ENCODE assay signal across 8 cellular contexts in the genomic region with DNA sequence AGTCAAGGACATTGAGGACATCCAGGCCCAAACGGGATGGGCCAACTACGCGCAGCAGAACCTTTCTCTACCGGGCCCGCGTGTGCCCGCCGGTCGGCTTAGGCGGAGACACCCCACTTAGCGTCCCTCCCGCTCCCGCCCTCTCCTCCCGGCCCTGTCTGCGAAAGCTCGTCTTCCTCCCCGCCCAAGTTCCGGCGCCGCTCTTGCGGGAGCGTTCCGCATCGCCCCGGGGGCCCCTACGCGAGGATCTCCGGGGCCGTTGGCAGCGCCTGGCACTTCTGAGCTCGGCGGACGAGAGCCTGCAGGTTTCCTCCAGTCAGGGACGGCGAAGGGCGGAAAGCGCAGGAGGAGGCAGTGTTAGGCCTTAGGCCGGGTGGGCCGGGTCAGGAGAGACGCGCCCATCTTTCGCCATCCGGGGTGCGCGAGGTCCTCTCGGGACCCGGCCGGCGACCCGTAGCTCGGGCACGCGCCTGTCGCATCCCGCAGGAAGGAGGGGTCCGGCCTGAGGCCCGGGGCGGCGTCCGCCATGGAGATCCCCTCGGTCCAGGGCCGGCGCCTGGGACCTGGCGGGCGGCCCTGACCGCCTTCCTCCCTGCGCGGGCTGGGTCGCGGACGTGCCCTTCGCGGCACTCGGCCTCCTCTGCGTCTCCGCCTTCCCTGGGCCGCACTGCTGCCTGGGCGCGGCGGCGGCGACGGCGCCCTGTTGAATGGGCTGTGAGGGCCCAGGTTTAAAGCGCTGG. TPM values are rescaled to one million over a fixed set of nuclear protein-coding genes. Genes with fewer than 3 reads are reported as not detected.
DNase-seq lines count a peak whose midpoint lies in the region; ATAC-seq, FAIRE-seq and TF ChIP-seq lines count a peak whose summit lies in the region.

FEM1B (plus strand) TSS at position 141 of the 740 bp plus-strand sequence. CDS start 673 bp downstream, outside the sequence.

- FAIRE-seq in H1 (lab: Jason Lieb, UNC): no peak

- peaks cover 20 to 46% of the 10 kb centered on the region in 2 experiments for H3K79me2 ChIP-seq in H1 (ENCODE audit: control insufficient read depth in 1 of 2, insufficient read depth in 2 of 2, low read length in 2 of 2)
- H3K79me2 ChIP-seq in mesendoderm (ENCODE audit: control insufficient read depth, insufficient read depth, low read length): peaks cover 32% of the 10 kb centered on the region

- POLR2A ChIA-PET in Caco-2 (lab: Charles Lee): interaction anchor here (0.5 to 1.5 kb wide), 6 partner anchors 23 to 1617 kb away, joined by 3 to 10 read pairs (median 4); no protein-coding TSS in a partner anchor
- POLR2A ChIA-PET in H1 (lab: Charles Lee; ENCODE audit: partially characterized antibody): interaction anchor here (0.6 to 5.5 kb wide), 25 partner anchors 9 to 1176 kb away, joined by 3 to 50 read pairs (median 6); partner anchors contain the start of gene CLN6

- H3K4me2 ChIP-seq in H1 (ENCODE audit: insufficient read depth in 1 of 2, low read depth in 2 of 2, low read length in 2 of 2) (peak within 1 kb of the TSS; percentile 86 to 95), mesendoderm (ENCODE audit: low read length) (peak within 1 kb of the TSS; percentile 79)

- H4K91ac ChIP-seq in H1 (replicated peaks; ENCODE audit: insufficient read length, low read length): peak within 1 kb of the TSS; percentile 81

- H2AFZ ChIP-seq in H1 (ENCODE audit: low read length): peak within 1 kb of the TSS; percentile 78

- peak in 1 of 2 experiments; percentile 68; a peak in 1 of 3 replicates for TF ChIP-seq EP300 in H1 (IDR thresholded peaks at IDR 0.05; ENCODE audit: borderline replicate concordance in 1 of 2, low read depth in 2 of 2, low read length in 2 of 2)

- peaks cover 50% of the 10 kb centered on the region for H3K4me1 Mint-ChIP-seq in Caco-2 (ENCODE audit: low read depth, unreplicated experiment)
- peaks cover 46% of the 10 kb centered on the region for H3K4me1 Mint-ChIP-seq in activated CD8-positive, alpha-beta memory T cell treated with anti-CD3 and anti-CD28 coated beads, Interleukin-2, amount 10 ng/mL, durations not matched to agents 7 days and 5 days

- no peak within 1 kb of the TSS for H3K23ac ChIP-seq in H1 (ENCODE audit: insufficient read length)
- H3K23ac ChIP-seq in mesendoderm (ENCODE audit: low read length): peak within 1 kb of the TSS; percentile 83

- peak within 1 kb of the TSS; percentile 91 for H2BK12ac ChIP-seq in H1 (ENCODE audit: low read depth, low read length)

- H3K14ac ChIP-seq in H1 (ENCODE audit: insufficient read length): no peak within 1 kb of the TSS

- peaks cover 13% of the 10 kb centered on the region for H3K23me2 ChIP-seq in H1 (ENCODE audit: low read depth, low read length)

- no peaks in the 10 kb centered on the region for H3K27me3 Mint-ChIP-seq in Caco-2 (ENCODE audit: insufficient read depth, unreplicated experiment)
- no peaks in the 10 kb centered on the region for H3K27me3 Mint-ChIP-seq in activated CD8-positive, alpha-beta memory T cell treated with anti-CD3 and anti-CD28 coated beads, Interleukin-2, amount 10 ng/mL, durations not matched to agents 7 days and 5 days

- peak within 1 kb of the TSS; percentile 95 for H3K4me3 Mint-ChIP-seq in Caco-2 (ENCODE audit: unreplicated experiment)
- peak within 1 kb of the TSS; percentile 92 for H3K4me3 Mint-ChIP-seq in activated CD8-positive, alpha-beta memory T cell treated with anti-CD3 and anti-CD28 coated beads, Interleukin-2, amount 10 ng/mL, durations not matched to agents 7 days and 5 days

- H2BK120ac ChIP-seq in H1 (replicated peaks; ENCODE audit: low read depth, low read length) (no peak within 1 kb of the TSS), mesendoderm (ENCODE audit: low read depth, low read length) (no peak within 1 kb of the TSS)

- H2AK5ac ChIP-seq in H1 (ENCODE audit: low read depth, low read length) (peak within 1 kb of the TSS; percentile 47; the same call in 1 of the 2 replicates), mesendoderm (ENCODE audit: low read length) (peak within 1 kb of the TSS; percentile 34)

- H3K36me3 ChIP-seq in Caco-2 (ENCODE audit: control insufficient read depth, insufficient read depth, low read length) (no peaks in the 10 kb centered on the region; the same call in 1 of the 2 replicates), HUES48 (ENCODE audit: control insufficient read depth, insufficient read depth, low read length) (no peaks in the 10 kb centered on the region), NT2/D1 (ENCODE audit: insufficient read depth, insufficient read length, low read length) (peaks cover 20% of the 10 kb centered on the region), H1 (ENCODE audit: control insufficient read depth in 2 of 4, insufficient read depth in 4 of 4, low read length in 3 of 4) (no peaks in the 10 kb centered on the region), mesendoderm (ENCODE audit: control insufficient read depth, insufficient read depth, low read length) (no peaks in the 10 kb centered on the region)

- no peaks in the 10 kb centered on the region; the same call in 1 of the 2 replicates for H3K79me1 ChIP-seq in H1 (ENCODE audit: low read depth, low read length)
- peaks cover 5% of the 10 kb centered on the region for H3K79me1 ChIP-seq in mesendoderm (ENCODE audit: low read length)

- H3K36me3 Mint-ChIP-seq in Caco-2 (ENCODE audit: insufficient read depth, unreplicated experiment): no peaks in the 10 kb centered on the region
- H3K36me3 Mint-ChIP-seq in activated CD8-positive, alpha-beta memory T cell treated with anti-CD3 and anti-CD28 coated beads, Interleukin-2, amount 10 ng/mL, durations not matched to agents 7 days and 5 days: peaks cover 7% of the 10 kb centered on the region

- peak within 1 kb of the TSS; percentile 99 for H4K8ac ChIP-seq in H1 (ENCODE audit: extremely low read depth, insufficient read depth, low read length)
- H4K8ac ChIP-seq in mesendoderm (ENCODE audit: low read depth, low read length): peak within 1 kb of the TSS; percentile 94

- no peaks in the 10 kb centered on the region for H3K9me3 Mint-ChIP-seq in Caco-2 (ENCODE audit: unreplicated experiment)
- H3K9me3 Mint-ChIP-seq in activated CD8-positive, alpha-beta memory T cell treated with anti-CD3 and anti-CD28 coated beads, Interleukin-2, amount 10 ng/mL, durations not matched to agents 7 days and 5 days (ENCODE audit: low read depth): no peaks in the 10 kb centered on the region

- H3K27me3 ChIP-seq in Caco-2 (replicated peaks; ENCODE audit: control insufficient read depth, insufficient read depth, low read length) (no peaks in the 10 kb centered on the region), HUES48 (ENCODE audit: control insufficient read depth, insufficient read depth, low read length) (no peaks in the 10 kb centered on the region), NT2/D1 (ENCODE audit: insufficient read depth, insufficient read length) (no peaks in the 10 kb centered on the region), H1 (replicated peaks in 1 of 4; ENCODE audit: control insufficient read depth in 3 of 4, extremely low read depth in 1 of 4, insufficient read depth in 3 of 4, low read length in 3 of 4) (no peaks in the 10 kb centered on the region), mesendoderm (ENCODE audit: insufficient read depth, low read length, poor library complexity) (no peaks in the 10 kb centered on the region)

- TF ChIP-seq POLR2A in H1 (IDR thresholded peaks at IDR 0.05; ENCODE audit: control extremely low read depth in 1 of 2, low read depth in 2 of 2, low read length in 2 of 2): peak; percentile 54 to 88; a peak in 2 of 3 replicates

- H4K20me1 ChIP-seq in H1 (replicated peaks in 1 of 2; ENCODE audit: control insufficient read depth in 1 of 2, insufficient read depth in 2 of 2, low read length in 2 of 2): peaks cover 19 to 21% of the 10 kb centered on the region in 2 experiments

- H3K4me3 ChIP-seq in Caco-2 (ENCODE audit: low read depth, low read length) (peak within 1 kb of the TSS; percentile 61), HUES48 (ENCODE audit: low read depth, low read length) (peak within 1 kb of the TSS; percentile 78), NT2/D1 (ENCODE audit: insufficient read length, low read depth) (peak within 1 kb of the TSS; percentile 99), H1 (ENCODE audit: extremely low read depth in 1 of 4, insufficient read depth in 2 of 4, low read depth in 3 of 4, low read length in 4 of 4) (peak within 1 kb of the TSS; percentile 78 to 99 (median 89)), mesendoderm (ENCODE audit: low read length) (peak within 1 kb of the TSS; percentile 92)

- H3K56ac ChIP-seq in H1 (replicated peaks; ENCODE audit: insufficient read length, low read depth, low read length) (peak within 1 kb of the TSS; percentile 91), mesendoderm (ENCODE audit: low read length) (peak within 1 kb of the TSS; percentile 99)

- H3K27ac Mint-ChIP-seq in Caco-2 (ENCODE audit: unreplicated experiment): peak within 1 kb of the TSS; percentile 93
- peak within 1 kb of the TSS; percentile 95 for H3K27ac Mint-ChIP-seq in activated CD8-positive, alpha-beta memory T cell treated with anti-CD3 and anti-CD28 coated beads, Interleukin-2, amount 10 ng/mL, durations not matched to agents 7 days and 5 days

- no TSS peak for BruUV-seq in Caco-2 (replicated peaks; lab: Mats Ljungman, UMichigan)

- no peak within 1 kb of the TSS for H2BK20ac ChIP-seq in H1 (ENCODE audit: low read length)

- TF ChIP-seq CTCF in Caco-2 (IDR thresholded peaks at IDR 0.05; ENCODE audit: insufficient read depth in 1 of 2, low read depth in 1 of 2, low read length in 1 of 2, severe bottlenecking in 1 of 2, unreplicated experiment in 1 of 2) (no peak), H1 (IDR thresholded peaks at IDR 0.05; ENCODE audit: control extremely low read depth in 1 of 3, insufficient read depth in 1 of 3, low read depth in 1 of 3, low read length in 3 of 3) (peak in 1 of 3 experiments; percentile 8; a peak in 1 of 4 replicates)

- peak within 1 kb of the TSS; percentile 61 for H3K4ac ChIP-seq in H1 (replicated peaks; ENCODE audit: insufficient read length, low read depth, low read length)
- peak within 1 kb of the TSS; percentile 63 for H3K4ac ChIP-seq in mesendoderm (ENCODE audit: low read depth, low read length)

- peak within 1 kb of the TSS; percentile 98 for H3K18ac ChIP-seq in H1 (ENCODE audit: extremely low read depth, low read length)
- peak within 1 kb of the TSS; percentile 41 for H3K18ac ChIP-seq in mesendoderm (ENCODE audit: low read length)

- H3K9me3 ChIP-seq in Caco-2 (no peaks in the 10 kb centered on the region), HUES48 (ENCODE audit: control insufficient read depth, insufficient read depth, low read length) (no peaks in the 10 kb centered on the region), NT2/D1 (ENCODE audit: insufficient read depth, low read length) (no peaks in the 10 kb centered on the region), H1 (ENCODE audit: insufficient read depth in 2 of 2, low read depth in 1 of 2, low read length in 1 of 2) (no peaks in the 10 kb centered on the region)

- H2BK5ac ChIP-seq in H1 (ENCODE audit: low read depth, low read length): peak within 1 kb of the TSS; percentile 97
- peak within 1 kb of the TSS; percentile 89 for H2BK5ac ChIP-seq in mesendoderm (ENCODE audit: low read length)

- DNase-seq in Caco-2: peak; percentile 90 to 91
- peak; percentile 89 for DNase-seq in NT2/D1 (ENCODE audit: low read depth, low spot score)
- DNase-seq in activated CD8-positive, alpha-beta memory T cell treated with anti-CD3 and anti-CD28 coated beads, Interleukin-2, amount 10 ng/mL, durations not matched to agents 7 days and 5 days: peak; percentile 93
- peak; percentile 75 to 92 for DNase-seq in H1 (ENCODE audit: low read depth in 1 of 2, low spot score in 2 of 2)
- peak; percentile 95 for DNase-seq in mesendoderm
- DNase-seq in stimulated activated CD8-positive, alpha-beta memory T cell treated with anti-CD3 and anti-CD28 coated beads, Interleukin-15, amount 100 ng/mL, for 1 hour (ENCODE audit: low read depth): peak; percentile 76

- H3K9ac ChIP-seq in HUES48 (ENCODE audit: low read depth, low read length) (peak within 1 kb of the TSS; percentile 89), NT2/D1 (ENCODE audit: insufficient read length, low read depth) (peak within 1 kb of the TSS; percentile 97), H1 (replicated peaks in 1 of 4; ENCODE audit: extremely low read depth in 1 of 4, low read depth in 3 of 4, low read length in 3 of 4) (peak within 1 kb of the TSS; percentile 89 to 97 (median 94)), mesendoderm (ENCODE audit: low read length) (peak within 1 kb of the TSS; percentile 96)

- CTCF ChIA-PET in Caco-2 (lab: Charles Lee) (interaction anchor here (1.8 to 2.0 kb wide), 2 partner anchors 25 to 29 kb away, joined by 11 to 21 read pairs; no protein-coding TSS in a partner anchor), H1 (lab: Charles Lee; ENCODE audit: partially characterized antibody) (interaction anchor here (1.2 to 10.1 kb wide), 5 partner anchors 13 to 38 kb away, joined by 3 to 72 read pairs (median 4); no protein-coding TSS in a partner anchor)
- CTCF ChIA-PET in activated CD8-positive, alpha-beta memory T cell treated with anti-CD3 and anti-CD28 coated beads, Interleukin-2, amount 10 ng/mL, durations not matched to agents 7 days and 5 days (lab: Charles Lee): interaction anchor here (1.0 to 4.1 kb wide), 7 partner anchors 13 to 49 kb away, joined by 3 to 25 read pairs (median 4); no protein-coding TSS in a partner anchor

- ATAC-seq in GM21390 (IDR thresholded peaks at IDR 0.05; ENCODE audit: unreplicated experiment): peak; percentile 62
- peak; percentile 85 for ATAC-seq in activated CD8-positive, alpha-beta memory T cell treated with anti-CD3 and anti-CD28 coated beads, Interleukin-2, amount 10 ng/mL, durations not matched to agents 7 days and 5 days

- WGBS in H1 (ENCODE audit: extremely low coverage in 1 of 2, insufficient coverage in 1 of 2, insufficient read length in 1 of 2, insufficient replicate concordance in 2 of 2, low coverage in 1 of 2, low lambda C conversion rate in 2 of 2, missing lambda C conversion rate in 1 of 2), 2 experiments: 1% methylated on average over 64 of the region's 85 CpGs; no CpG with 5 or more reads in 1 of the 2 experiments
- WGBS in mesendoderm (ENCODE audit: extremely low coverage, insufficient coverage, low lambda C conversion rate): no CpG with 5 or more reads among the region's 85 CpGs

- H2BK15ac ChIP-seq in H1 (ENCODE audit: low read length) (0 out of 2 replicates have a peak within 1 kb of the TSS, but pooled peaks have one; percentile 66), mesendoderm (replicated peaks; ENCODE audit: low read depth) (no peak within 1 kb of the TSS)

- TF ChIP-seq RAD21 in H1 (IDR thresholded peaks at IDR 0.05 in 1 of 2, conservative IDR thresholded peaks at IDR 0.05 in 1 of 2; ENCODE audit: low read depth in 2 of 2, low read length in 2 of 2): no peak

- intact Hi-C loops in Caco-2 (cut with micrococcal nuclease; ENCODE audit: unreplicated experiment): loop anchor here (1.0 kb wide), 1 partner anchor 24 kb away; no protein-coding TSS in a partner anchor

- H3K27ac ChIP-seq in HUES48 (ENCODE audit: low read depth, low read length) (peak within 1 kb of the TSS; percentile 99), H1 (ENCODE audit: low read depth, low read length) (peak within 1 kb of the TSS; percentile 94), mesendoderm (ENCODE audit: low read depth, low read length) (peak within 1 kb of the TSS; percentile 92)

- H4K5ac ChIP-seq in H1 (ENCODE audit: insufficient read length, low read depth, low read length): peak within 1 kb of the TSS; percentile 98
- peak within 1 kb of the TSS; percentile 82 for H4K5ac ChIP-seq in mesendoderm (ENCODE audit: low read length)

- H3K4me1 ChIP-seq in Caco-2: peaks cover 45% of the 10 kb centered on the region
- H3K4me1 ChIP-seq in HUES48 (ENCODE audit: control insufficient read depth, insufficient read depth, low read length): peaks cover 43% of the 10 kb centered on the region
- peaks cover 4% of the 10 kb centered on the region for H3K4me1 ChIP-seq in NT2/D1 (ENCODE audit: insufficient read depth, insufficient read length)
- H3K4me1 ChIP-seq in H1 (replicated peaks in 1 of 4; ENCODE audit: control insufficient read depth in 3 of 4, insufficient read depth in 4 of 4, low read length in 3 of 4): peaks cover 5 to 18% (median 14%) of the 10 kb centered on the region in 4 experiments; a peak in 6 of 7 replicates
- H3K4me1 ChIP-seq in mesendoderm (ENCODE audit: control insufficient read depth, low read depth, low read length): peaks cover 3% of the 10 kb centered on the region

RNA-seq across cellular contexts. Expression of gene FEM1B, which starts in this region (rescaled TPM):
- 33.5 and 41.0 TPM in 2 replicates for total RNA-seq in Caco-2 (2022)
- total RNA-seq in activated CD8-positive, alpha-beta memory T cell treated with anti-CD3 and anti-CD28 coated beads, Interleukin-2, amount 10 ng/mL, durations not matched to agents 7 days and 5 days: 10 to 100 TPM; 48.3 to 50.1 TPM
- 72.9 and 83.8 TPM in 2 replicates for total RNA-seq in H1 (2021; fragmentation: NEBNext Ultra II Directional; extraction: Animal tissue kit (Norgen Biotek cat#: 25700))
- 21.2 and 36.1 TPM in 2 replicates for polyA plus RNA-seq in H1 (2011; rRNA removed)
- 36.7 TPM for polyA plus RNA-seq in H1 (2011; cell fraction: cytosol; rRNA removed)
- 75.5 TPM for polyA plus RNA-seq in H1 (2011; cell fraction: nucleus; rRNA removed)
- 42.3 to 65.4 TPM (median 49.3 TPM) in 4 replicates for polyA plus RNA-seq in H1 (2012, experiment 1 of 2)
- 2.1 TPM for polyA plus RNA-seq in H1 (2012, experiment 2 of 2)
- polyA plus RNA-seq in H1 (2013, experiment 1 of 2): 28.4 TPM
- polyA plus RNA-seq in H1 (2013, experiment 2 of 2): 27.2 TPM
- 568 and 799 TPM in 2 replicates for polyA minus RNA-seq in H1 (2011; rRNA and poly(A)+ RNA removed)
- polyA minus RNA-seq in H1 (2011; cell fraction: cytosol; rRNA and poly(A)+ RNA removed): 135 TPM
- polyA minus RNA-seq in H1 (2011; cell fraction: nucleus; rRNA and poly(A)+ RNA removed): 269 TPM
- polyA plus RNA-seq in mesendoderm (2013, experiment 1 of 2): 27.9 TPM
- polyA plus RNA-seq in mesendoderm (2013, experiment 2 of 2): 27.5 TPM

Comparison
In these comparisons a context has a peak if more than half of its experiments do, and no peak if none do; other contexts are left out.
1. Peak in every context shown above with its lines: DNase-seq, ATAC-seq, H3K4me3 ChIP-seq and H3K27ac ChIP-seq.